Comparison of ENCODE assay signal across 11 cellular contexts in the genomic region with DNA sequence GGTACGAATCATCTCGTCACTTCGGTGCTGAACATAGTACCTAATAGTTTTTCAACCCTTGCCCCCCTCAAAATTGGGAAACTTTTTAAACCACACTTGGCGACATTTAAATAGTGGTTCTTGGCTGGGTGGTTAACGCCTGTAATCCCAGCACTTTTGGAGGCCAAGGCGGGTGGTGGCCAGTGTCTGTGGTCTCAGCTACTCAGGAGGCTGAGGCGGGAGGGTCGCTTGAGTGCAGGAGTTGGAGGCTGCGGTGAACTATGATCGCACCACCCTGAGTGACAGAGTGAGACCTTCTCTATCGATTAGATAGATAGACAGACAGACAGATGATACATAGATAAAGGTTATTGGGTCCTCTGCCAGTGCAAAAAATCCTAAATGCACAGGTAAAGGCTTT. TPM values are rescaled to one million over a fixed set of nuclear protein-coding genes. Genes with fewer than 3 reads are reported as not detected.
DNase-seq lines count a peak whose midpoint lies in the region; ATAC-seq and TF ChIP-seq lines count a peak whose summit lies in the region.
"Had no signal": no experiment of that assay in that cellular context is flagged by ENCODE, and none has a peak within 500 bp of the region (broad histone marks: within the 10 kb centered on the region; RNA-seq: fewer than 3 reads in every experiment).

No MANE protein-coding gene starts in this region.

- BruUV-seq in MCF 10A (replicated peaks; lab: Mats Ljungman, UMichigan), result no TSS peak

- CTCF ChIA-PET in MCF 10A (lab: Yijun Ruan, JAX), result interaction anchor here (0.7 to 1.5 kb wide), 4 partner anchors 10 to 307 kb away, joined by 3 to 5 read pairs (median 3); no protein-coding TSS in a partner anchor

- H3K4me3 Mint-ChIP-seq in MCF 10A (ENCODE audit: unreplicated experiment) (no peak overlapping the region), nephron progenitor cell (peak overlapping the region; percentile 58)

- POLR2A ChIA-PET in MCF 10A (lab: Yijun Ruan, JAX), result interaction anchor here (0.7 kb wide), 1 partner anchor 19 kb away, joined by 3 read pairs; no protein-coding TSS in a partner anchor

- H3K9me3 ChIP-seq in breast epithelium (no peaks in the 10 kb centered on the region), upper lobe of left lung (no peaks in the 10 kb centered on the region)

- DNase-seq in breast epithelium (ENCODE audit: low spot score in 2 of 2), result no peak
- no peak for DNase-seq in MCF 10A (ENCODE audit: unreplicated experiment)
- no peak for DNase-seq in epithelial cell of proximal tubule (ENCODE audit: low read depth)
- DNase-seq in nephron progenitor cell, result no peak
- DNase-seq in upper lobe of left lung, result no peak
- no peak for DNase-seq in HPDE6-E6E7 (ENCODE audit: extremely low spot score)
- DNase-seq in A172 (ENCODE audit: low spot score), result no peak
- DNase-seq: naive B cell, NCI-H82, T1000 had no signal

- peak overlapping the region; percentile 80 to 87 for H3K27ac ChIP-seq in breast epithelium
- peak overlapping the region; percentile 56 to 82 (median 70) for H3K27ac ChIP-seq in upper lobe of left lung

- H3K4me1 ChIP-seq in breast epithelium (no peaks in the 10 kb centered on the region), upper lobe of left lung (peaks cover under 1 to 26% (median 10%) of the 10 kb centered on the region in 4 donors)

- intact Hi-C loops in breast epithelium (cut with DNase I; ENCODE audit: low total_unique reads) (no loop called here), MCF 10A (cut with micrococcal nuclease) (loop anchor here (10.0 kb wide), 1 partner anchor 496 kb away; no protein-coding TSS in a partner anchor)

- H3K4me1 Mint-ChIP-seq in MCF 10A (ENCODE audit: insufficient read depth, unreplicated experiment) (no peaks in the 10 kb centered on the region), nephron progenitor cell (no peaks in the 10 kb centered on the region)

- H3K27me3 Mint-ChIP-seq in MCF 10A (ENCODE audit: insufficient read depth, unreplicated experiment) (no peaks in the 10 kb centered on the region), nephron progenitor cell (ENCODE audit: low read depth, poor library complexity) (peaks cover 11% of the 10 kb centered on the region)

- 79 to 90% methylated on average over 11 of the region's 11 CpGs for WGBS in upper lobe of left lung, 2 donors

- ATAC-seq in upper lobe of left lung (ENCODE audit: low FRiP score in 2 of 2), result no peak
- no peak for ATAC-seq in HG03175 (IDR thresholded peaks at IDR 0.05; ENCODE audit: unreplicated experiment)

- H3K27me3 ChIP-seq in breast epithelium (no peaks in the 10 kb centered on the region), upper lobe of left lung (no peaks in the 10 kb centered on the region)

- TF ChIP-seq EP300 in upper lobe of left lung (IDR thresholded peaks at IDR 0.05), result no peak

- H3K36me3 ChIP-seq in breast epithelium (no peaks in the 10 kb centered on the region), upper lobe of left lung (no peaks in the 10 kb centered on the region)

- TF ChIP-seq POLR2A in breast epithelium (IDR thresholded peaks at IDR 0.05), result no peak
- TF ChIP-seq POLR2A in upper lobe of left lung (IDR thresholded peaks at IDR 0.05), result no peak

- H3K36me3 Mint-ChIP-seq in MCF 10A (ENCODE audit: insufficient read depth, unreplicated experiment), result no peaks in the 10 kb centered on the region
- H3K36me3 Mint-ChIP-seq in nephron progenitor cell (ENCODE audit: low read depth), result no peaks in the 10 kb centered on the region

- H3K4me3 ChIP-seq in breast epithelium (peak overlapping the region; percentile 70 to 91 (median 76)), epithelial cell of proximal tubule (ENCODE audit: low read depth, low read length) (peak overlapping the region; percentile 73), upper lobe of left lung (peak overlapping the region in 3 of 4 donors; percentile 58 to 81 (median 60))

- H3K27ac Mint-ChIP-seq in MCF 10A (ENCODE audit: low read depth, unreplicated experiment) (no peak overlapping the region), nephron progenitor cell (no peak overlapping the region)
- H3K27ac Mint-ChIP-seq: naive B cell had no signal

- peaks cover 9% of the 10 kb centered on the region for H3K9me3 Mint-ChIP-seq in MCF 10A (ENCODE audit: unreplicated experiment)
- H3K9me3 Mint-ChIP-seq in nephron progenitor cell, result peaks cover 10% of the 10 kb centered on the region

- TF ChIP-seq CTCF in breast epithelium (IDR thresholded peaks at IDR 0.05) (no peak), MCF 10A (IDR thresholded peaks at IDR 0.05; ENCODE audit: unreplicated experiment) (no peak), epithelial cell of proximal tubule (conservative IDR thresholded peaks at IDR 0.05; ENCODE audit: low read depth, low read length) (no peak), nephron progenitor cell (IDR thresholded peaks at IDR 0.05) (no peak), upper lobe of left lung (IDR thresholded peaks at IDR 0.05) (no peak)

RNA-seq across cellular contexts. Expression of a gene that starts 55.5 kb away (rescaled TPM):
- total RNA-seq in breast epithelium (10 to 100 TPM; 28.5 to 41.0 (median 40.5) TPM), MCF 10A (2022) (56.9 and 62.4 TPM in 2 replicates), epithelial cell of proximal tubule (7.7 and 10.1 TPM in 2 replicates), upper lobe of left lung (10 to 100 TPM; 24.7 to 59.0 (median 41.6) TPM)
- 18.7 and 23.8 TPM in 2 replicates for total RNA-seq in A172 (2014; rRNA removed; shearing (Covaris generic))
